2 cellular contexts compared by ENCODE assay signal in the genomic region with DNA sequence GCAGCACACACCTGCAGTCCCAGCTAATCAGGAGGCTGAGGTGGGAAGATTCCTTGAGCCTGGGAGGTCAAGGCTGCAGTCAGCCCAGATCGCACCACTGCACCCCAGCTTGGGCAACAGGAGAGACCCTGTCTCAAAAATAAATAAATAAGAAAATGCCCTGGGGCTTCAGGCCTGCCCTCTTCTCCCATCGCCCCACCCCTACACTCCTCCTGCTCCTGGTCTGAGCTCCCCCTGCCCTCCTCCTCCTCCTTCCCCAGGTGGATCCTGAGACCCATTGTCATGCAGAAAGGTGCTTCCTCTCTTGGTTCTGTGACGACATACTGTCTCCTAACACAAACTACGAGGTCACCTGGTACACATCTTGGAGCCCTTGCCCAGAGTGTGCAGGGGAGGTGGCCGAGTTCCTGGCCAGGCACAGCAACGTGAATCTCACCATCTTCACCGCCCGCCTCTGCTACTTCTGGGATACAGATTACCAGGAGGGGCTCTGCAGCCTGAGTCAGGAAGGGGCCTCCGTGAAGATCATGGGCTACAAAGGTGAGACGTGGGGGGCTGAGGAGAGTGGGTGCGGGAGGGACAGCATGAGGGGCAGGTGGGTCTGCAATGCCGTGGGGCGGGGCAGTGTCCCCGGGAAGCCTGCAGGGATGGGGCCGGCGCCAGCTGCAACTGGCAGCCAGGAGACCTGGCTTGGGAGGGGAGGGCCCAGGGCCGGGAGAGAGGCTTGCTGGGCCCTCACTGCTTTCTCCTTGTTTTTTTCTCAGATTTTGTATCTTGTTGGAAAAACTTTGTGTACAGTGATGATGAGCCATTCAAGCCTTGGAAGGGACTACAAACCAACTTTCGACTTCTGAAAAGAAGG.
TF ChIP-seq lines count a peak whose summit lies in the region.

No MANE protein-coding gene starts in this region.

TF ChIP-seq in GM23338, 12 proteins besides CTCF, POLR2A, EP300 and RAD21:
- peak; percentile 54; the same call in 1 of the 2 replicates for TF ChIP-seq CREB1 (CRISPR knock-in tag; IDR thresholded peaks at IDR 0.05; ENCODE audit: low read depth)

TF ChIP-seq in WTC11, 78 proteins besides CTCF, POLR2A, EP300 and RAD21:
- TF ChIP-seq, protein P1, sequence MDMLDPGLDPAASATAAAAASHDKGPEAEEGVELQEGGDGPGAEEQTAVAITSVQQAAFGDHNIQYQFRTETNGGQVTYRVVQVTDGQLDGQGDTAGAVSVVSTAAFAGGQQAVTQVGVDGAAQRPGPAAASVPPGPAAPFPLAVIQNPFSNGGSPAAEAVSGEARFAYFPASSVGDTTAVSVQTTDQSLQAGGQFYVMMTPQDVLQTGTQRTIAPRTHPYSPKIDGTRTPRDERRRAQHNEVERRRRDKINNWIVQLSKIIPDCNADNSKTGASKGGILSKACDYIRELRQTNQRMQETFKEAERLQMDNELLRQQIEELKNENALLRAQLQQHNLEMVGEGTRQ (CRISPR knock-in tag; IDR thresholded peaks at IDR 0.05), result 0 out of 2 replicates have a peak, but pooled peaks have one; percentile 32
- TF ChIP-seq ZBTB21 (CRISPR knock-in tag; IDR thresholded peaks at IDR 0.05; ENCODE audit: borderline replicate concordance), result peak; percentile 90
